Comparison of ENCODE assay signal across 12 cellular contexts in the genomic region with DNA sequence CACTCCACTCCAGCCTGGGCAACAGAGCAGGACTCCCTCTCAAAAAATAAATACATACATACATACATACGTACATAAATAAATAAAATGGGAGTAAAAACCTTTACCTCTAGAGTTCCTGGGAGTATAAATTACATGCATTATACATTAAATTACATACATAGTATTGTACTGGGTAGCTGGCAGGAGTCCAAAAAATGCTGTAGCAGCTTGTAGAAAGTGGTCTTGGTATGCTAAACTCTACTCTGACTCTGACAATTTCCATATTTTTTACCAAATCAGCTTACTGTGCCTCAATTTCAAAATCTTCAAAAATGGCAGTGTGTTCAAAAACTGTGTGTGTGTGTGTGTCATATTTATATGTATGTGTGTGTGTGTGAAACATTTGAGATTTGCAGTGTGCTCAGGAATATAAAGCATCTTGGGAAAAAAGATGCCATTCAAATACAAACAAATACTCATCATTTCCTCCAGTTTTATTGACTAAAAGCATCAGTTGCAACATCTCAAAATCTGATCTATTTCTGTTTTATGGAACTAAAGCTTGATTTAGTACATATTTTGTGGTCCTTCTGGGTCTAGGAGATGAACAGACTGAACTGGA.
A peak's percentile ranks its signal among the peaks of the same experiment; 100 is the strongest.
DNase-seq lines count a peak whose midpoint lies in the region; ATAC-seq and TF ChIP-seq lines count a peak whose summit lies in the region.
"Had no signal": no experiment of that assay in that cellular context is flagged by ENCODE, and none has a peak within 500 bp of the region (broad histone marks: within the 10 kb centered on the region; RNA-seq: fewer than 3 reads in every experiment).

No MANE protein-coding gene starts in this region.

- H3K4me3 ChIP-seq in GM23338 (no peak overlapping the region), MM.1S (ENCODE audit: low read length) (peak overlapping the region; percentile 37), ectodermal cell (ENCODE audit: insufficient read depth, low read depth, low read length) (no peak overlapping the region), osteoblast (ENCODE audit: insufficient read depth, low read length) (no peak overlapping the region), gastrocnemius medialis (no peak overlapping the region)

- no peak for TF ChIP-seq POLR2A in gastrocnemius medialis (IDR thresholded peaks at IDR 0.05)

- intact Hi-C loops in gastrocnemius medialis (cut with DNase I; ENCODE audit: low total_unique reads): no loop called here

- H3K4me1 Mint-ChIP-seq in GM23338: peaks cover 43% of the 10 kb centered on the region
- no peaks in the 10 kb centered on the region for H3K4me1 Mint-ChIP-seq in activated naive CD4-positive, alpha-beta T cell treated with anti-CD3 and anti-CD28 coated beads, Interleukin-2, amount 10 ng/mL, durations not matched to agents 7 days and 5 days

- no peak overlapping the region for H2AFZ ChIP-seq in GM23338
- peak overlapping the region; percentile 8; the same call in 1 of the 2 replicates for H2AFZ ChIP-seq in MM.1S (ENCODE audit: low read length)
- H2AFZ ChIP-seq in osteoblast (ENCODE audit: low read length): no peak overlapping the region

- no peak overlapping the region; the same call in 1 of the 2 replicates for H3K27ac Mint-ChIP-seq in GM23338
- no peak overlapping the region for H3K27ac Mint-ChIP-seq in activated naive CD4-positive, alpha-beta T cell treated with anti-CD3 and anti-CD28 coated beads, Interleukin-2, amount 10 ng/mL, durations not matched to agents 7 days and 5 days

- no peaks in the 10 kb centered on the region for H3K36me3 Mint-ChIP-seq in GM23338 (ENCODE audit: low read depth)
- no peaks in the 10 kb centered on the region for H3K36me3 Mint-ChIP-seq in activated naive CD4-positive, alpha-beta T cell treated with anti-CD3 and anti-CD28 coated beads, Interleukin-2, amount 10 ng/mL, durations not matched to agents 7 days and 5 days

- TF ChIP-seq CTCF in GM23338 (conservative IDR thresholded peaks at IDR 0.05; ENCODE audit: low read depth in 2 of 2) (no peak), MM.1S (IDR thresholded peaks at IDR 0.05; ENCODE audit: low read length) (no peak), osteoblast (IDR thresholded peaks at IDR 0.05; ENCODE audit: extremely low read depth, low read depth, low read length) (no peak), gastrocnemius medialis (IDR thresholded peaks at IDR 0.05 in 4 of 5, conservative IDR thresholded peaks at IDR 0.05 in 1 of 5) (no peak)

- H3K4me3 Mint-ChIP-seq in GM23338: 0 out of 3 replicates have a peak overlapping the region, but pooled peaks have one; percentile 20
- H3K4me3 Mint-ChIP-seq in activated naive CD4-positive, alpha-beta T cell treated with anti-CD3 and anti-CD28 coated beads, Interleukin-2, amount 10 ng/mL, durations not matched to agents 7 days and 5 days: no peak overlapping the region

- DNase-seq in GM23338 (ENCODE audit: low spot score) (no peak), MM.1S (peak; percentile 42), osteoblast (ENCODE audit: insufficient read length, low spot score, missing footprints) (no peak), gastrocnemius medialis (no peak), SHP77 treated with DMSO at 0.1 percent for 48 hours (lab: John Stamatoyannopoulos, UW) (no peak)
- DNase-seq in activated naive CD4-positive, alpha-beta T cell treated with anti-CD3 and anti-CD28 coated beads, Interleukin-2, amount 10 ng/mL, durations not matched to agents 7 days and 5 days: no peak
- DNase-seq: activated CD4-positive, CD25-positive, alpha-beta regulatory T cell; activated naive CD4-positive, alpha-beta T cell treated with Interleukin-2 at 50 U/mL for 16 hours; stimulated activated CD4-positive, alpha-beta T cell treated with anti-CD3 and anti-CD28 coated beads, Interleukin-1b, Interleukin-23, amount 100 ng/mL, for 48 hours; T-helper 1 cell had no signal

- H3K9ac ChIP-seq in MM.1S (ENCODE audit: low read length): peak overlapping the region; percentile 60

- H3K9me2 ChIP-seq in GM23338 (ENCODE audit: insufficient read depth) (no peaks in the 10 kb centered on the region), MM.1S (replicated peaks; ENCODE audit: insufficient read depth, low read length) (no peaks in the 10 kb centered on the region)

- H4K20me1 ChIP-seq in GM23338 (replicated peaks; ENCODE audit: insufficient read depth) (no peaks in the 10 kb centered on the region), MM.1S (ENCODE audit: insufficient read depth, low read length) (no peaks in the 10 kb centered on the region), osteoblast (ENCODE audit: insufficient read depth, low read length) (no peaks in the 10 kb centered on the region)

- H3K9me3 Mint-ChIP-seq in GM23338: no peaks in the 10 kb centered on the region
- no peaks in the 10 kb centered on the region for H3K9me3 Mint-ChIP-seq in activated naive CD4-positive, alpha-beta T cell treated with anti-CD3 and anti-CD28 coated beads, Interleukin-2, amount 10 ng/mL, durations not matched to agents 7 days and 5 days

- H3K79me2 ChIP-seq in GM23338 (replicated peaks; ENCODE audit: insufficient read depth): no peaks in the 10 kb centered on the region
- H3K79me2 ChIP-seq in MM.1S (ENCODE audit: low read length): peaks cover 5% of the 10 kb centered on the region
- no peaks in the 10 kb centered on the region for H3K79me2 ChIP-seq in osteoblast (ENCODE audit: insufficient read depth, low read length)

- CTCF ChIA-PET in activated naive CD4-positive, alpha-beta T cell treated with anti-CD3 and anti-CD28 coated beads, Interleukin-2, amount 10 ng/mL, durations not matched to agents 7 days and 5 days (lab: Charles Lee): no interaction called here

- in situ Hi-C loops in gastrocnemius medialis (cut with MboI; ENCODE audit: low sequenced_read_pairs in 4 of 4): no loop called here

- H3K4me1 ChIP-seq in GM23338 (ENCODE audit: insufficient read depth) (peaks cover 47% of the 10 kb centered on the region), MM.1S (ENCODE audit: low read length) (peaks cover 60% of the 10 kb centered on the region), ectodermal cell (ENCODE audit: control insufficient read depth, insufficient read depth, low read length) (peaks cover 33% of the 10 kb centered on the region), osteoblast (ENCODE audit: insufficient read depth, low read length) (peaks cover 35% of the 10 kb centered on the region), gastrocnemius medialis (no peaks in the 10 kb centered on the region)

- peaks cover 7% of the 10 kb centered on the region for H3K27me3 Mint-ChIP-seq in GM23338 (ENCODE audit: insufficient read depth, low read depth, poor library complexity)
- H3K27me3 Mint-ChIP-seq in activated naive CD4-positive, alpha-beta T cell treated with anti-CD3 and anti-CD28 coated beads, Interleukin-2, amount 10 ng/mL, durations not matched to agents 7 days and 5 days: peaks cover 5% of the 10 kb centered on the region

- H3F3A ChIP-seq in GM23338 (replicated peaks; ENCODE audit: low read depth) (no peaks in the 10 kb centered on the region), MM.1S (ENCODE audit: insufficient read depth, low read length) (peaks cover 20% of the 10 kb centered on the region)

- H3K36me3 ChIP-seq in GM23338 (ENCODE audit: insufficient read depth) (no peaks in the 10 kb centered on the region), MM.1S (replicated peaks; ENCODE audit: insufficient read depth, low read length) (no peaks in the 10 kb centered on the region), ectodermal cell (ENCODE audit: control insufficient read depth, insufficient read depth, low read length) (no peaks in the 10 kb centered on the region), osteoblast (ENCODE audit: insufficient read depth, low read length) (no peaks in the 10 kb centered on the region), gastrocnemius medialis (no peaks in the 10 kb centered on the region)

- H3K27ac ChIP-seq in GM23338 (ENCODE audit: low read depth) (no peak overlapping the region), MM.1S (ENCODE audit: low read length) (peak overlapping the region; percentile 95), ectodermal cell (ENCODE audit: insufficient read depth, low read depth, low read length, poor library complexity, severe bottlenecking) (peak overlapping the region; percentile 41), osteoblast (ENCODE audit: low read depth, low read length) (peak overlapping the region; percentile 1), gastrocnemius medialis (no peak overlapping the region)

- H3K4me2 ChIP-seq in GM23338 (0 out of 2 replicates have a peak overlapping the region, but pooled peaks have one; percentile 12), MM.1S (ENCODE audit: low read depth, low read length) (peak overlapping the region; percentile 78), osteoblast (ENCODE audit: insufficient read depth, low read length) (no peak overlapping the region)

- ATAC-seq in GM23338 (no peak), gastrocnemius medialis (no peak)
- ATAC-seq: Panc1 had no signal

- WGBS in ectodermal cell, 2 experiments: no CpG with 5 or more reads among the region's 1 CpG

- no peaks in the 10 kb centered on the region for H3K27me3 ChIP-seq in GM23338 (ENCODE audit: insufficient read depth)
- H3K27me3 ChIP-seq in MM.1S (replicated peaks; ENCODE audit: insufficient read depth, low read length): no peaks in the 10 kb centered on the region
- no peaks in the 10 kb centered on the region for H3K27me3 ChIP-seq in ectodermal cell (ENCODE audit: control insufficient read depth, insufficient read depth, low read length, poor library complexity, severe bottlenecking)
- no peaks in the 10 kb centered on the region for H3K27me3 ChIP-seq in osteoblast (ENCODE audit: insufficient read depth, low read length)
- no peaks in the 10 kb centered on the region for H3K27me3 ChIP-seq in gastrocnemius medialis

- H3K9me3 ChIP-seq in MM.1S (replicated peaks; ENCODE audit: insufficient read depth, low read length) (no peaks in the 10 kb centered on the region), ectodermal cell (ENCODE audit: control insufficient read depth, low read length) (no peaks in the 10 kb centered on the region), osteoblast (ENCODE audit: low read depth, low read length) (no peaks in the 10 kb centered on the region), gastrocnemius medialis (no peaks in the 10 kb centered on the region)

TF ChIP-seq in GM23338, 12 proteins besides CTCF, POLR2A, EP300 and RAD21 (continues in another document):
- TF ChIP-seq ZNF331 (CRISPR knock-in tag; IDR thresholded peaks at IDR 0.05; ENCODE audit: low read depth) (no peak), STAT1 (IDR thresholded peaks at IDR 0.05; ENCODE audit: unreplicated experiment) (no peak), ZNF114 (CRISPR knock-in tag; IDR thresholded peaks at IDR 0.05) (no peak), POLR2AphosphoS5 (IDR thresholded peaks at IDR 0.05; ENCODE audit: low read depth) (no peak), EZH2phosphoT487 (IDR thresholded peaks at IDR 0.05; ENCODE audit: unreplicated experiment) (no peak), JUNB (IDR thresholded peaks at IDR 0.05; ENCODE audit: unreplicated experiment) (no peak), CREB1 (CRISPR knock-in tag; IDR thresholded peaks at IDR 0.05; ENCODE audit: low read depth) (no peak)

Comparison
In these comparisons a context has a peak if more than half of its experiments do, and no peak if none do; other contexts are left out.
1. H3K27ac ChIP-seq: peak in MM.1S (single experiment), ectodermal cell (single experiment) and osteoblast (single experiment); none in GM23338 (single experiment) and gastrocnemius medialis (0 of 4).